ENCODE assay signal across 18 cellular contexts in the genomic region with DNA sequence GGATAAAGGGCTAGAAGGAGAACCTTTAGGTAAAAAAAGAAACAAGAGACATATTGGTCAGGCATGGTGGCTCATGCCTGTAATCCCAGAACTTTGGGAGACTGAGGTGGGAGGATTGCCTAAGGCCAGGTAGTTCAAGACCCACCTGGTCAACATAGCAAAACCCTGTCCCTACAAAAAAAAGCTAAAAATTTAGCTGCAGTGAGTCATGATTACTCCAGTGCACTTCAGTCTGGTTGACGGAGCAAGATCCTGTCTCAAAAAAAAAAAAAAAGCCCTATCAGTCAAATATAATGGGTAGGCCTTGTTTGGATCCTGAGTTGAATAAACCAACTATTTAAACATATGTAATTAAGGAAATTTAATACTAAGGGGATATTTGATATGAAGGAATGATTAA. TPM values are rescaled to one million over a fixed set of nuclear protein-coding genes. Genes with fewer than 3 reads are reported as not detected.
"Had no signal": no experiment of that assay in that cellular context is flagged by ENCODE, and none has a peak within 500 bp of the region (broad histone marks: within the 10 kb centered on the region; RNA-seq: fewer than 3 reads in every experiment).

No MANE protein-coding gene starts in this region.

- H3K27ac ChIP-seq: heart left ventricle, neutrophil, psoas muscle, right lobe of liver, tibial artery, upper lobe of left lung, vagina had no signal

- H3K36me3 Mint-ChIP-seq: naive thymus-derived CD4-positive, alpha-beta T cell; stimulated activated memory B cell treated with anti-CD40 and anti-IgM and Interleukin-4, amounts not matched to agents 10 μg/mL and 1 μg/mL and 100 μg/mL, for 72 hours had no signal

- H3K9me3 Mint-ChIP-seq: nephron progenitor cell; stimulated activated memory B cell treated with anti-CD40 and anti-IgM and Interleukin-4, amounts not matched to agents 10 μg/mL and 1 μg/mL and 100 μg/mL, for 72 hours; stimulated activated naive CD8-positive, alpha-beta T cell treated with anti-CD3 and anti-CD28 coated beads, Interleukin-15, Interleukin-2, amounts not matched to agents 100 ng/mL and 50 ng/mL, for 24 hours had no signal

- H3K4me3 Mint-ChIP-seq: naive thymus-derived CD4-positive, alpha-beta T cell; nephron progenitor cell; stimulated activated memory B cell treated with anti-CD40 and anti-IgM and Interleukin-4, amounts not matched to agents 10 μg/mL and 1 μg/mL and 100 μg/mL, for 72 hours; stimulated activated naive CD8-positive, alpha-beta T cell treated with anti-CD3 and anti-CD28 coated beads, Interleukin-15, Interleukin-2, amounts not matched to agents 100 ng/mL and 50 ng/mL, for 24 hours had no signal

- ATAC-seq: heart left ventricle; naive thymus-derived CD4-positive, alpha-beta T cell; psoas muscle; right lobe of liver; stimulated activated memory B cell treated with anti-CD40 and anti-IgM and Interleukin-4, amounts not matched to agents 10 μg/mL and 1 μg/mL and 100 μg/mL, for 72 hours had no signal

- H3K27ac Mint-ChIP-seq: naive thymus-derived CD4-positive, alpha-beta T cell; nephron progenitor cell; stimulated activated memory B cell treated with anti-CD40 and anti-IgM and Interleukin-4, amounts not matched to agents 10 μg/mL and 1 μg/mL and 100 μg/mL, for 72 hours; stimulated activated naive CD8-positive, alpha-beta T cell treated with anti-CD3 and anti-CD28 coated beads, Interleukin-15, Interleukin-2, amounts not matched to agents 100 ng/mL and 50 ng/mL, for 24 hours had no signal

- DNase-seq: dermis blood vessel endothelial cell; heart left ventricle; hippocampal formation; kidney glomerular epithelial cell; mesendoderm; naive thymus-derived CD4-positive, alpha-beta T cell; nephron progenitor cell; psoas muscle; retina; right lobe of liver; stimulated activated CD4-positive, alpha-beta T cell treated with anti-CD3 and anti-CD28 coated beads, Interleukin-4, amount 100 ng/mL, for 24 hours; tibial artery; upper lobe of left lung had no signal

- H3K4me1 Mint-ChIP-seq: naive thymus-derived CD4-positive, alpha-beta T cell; nephron progenitor cell; stimulated activated memory B cell treated with anti-CD40 and anti-IgM and Interleukin-4, amounts not matched to agents 10 μg/mL and 1 μg/mL and 100 μg/mL, for 72 hours had no signal

RNA-seq across cellular contexts. Expression of a gene that starts 54.2 kb away (rescaled TPM):
- total RNA-seq: glomerular endothelial cell, vagina had no signal
